9 cellular contexts compared by ENCODE assay signal in the genomic region with DNA sequence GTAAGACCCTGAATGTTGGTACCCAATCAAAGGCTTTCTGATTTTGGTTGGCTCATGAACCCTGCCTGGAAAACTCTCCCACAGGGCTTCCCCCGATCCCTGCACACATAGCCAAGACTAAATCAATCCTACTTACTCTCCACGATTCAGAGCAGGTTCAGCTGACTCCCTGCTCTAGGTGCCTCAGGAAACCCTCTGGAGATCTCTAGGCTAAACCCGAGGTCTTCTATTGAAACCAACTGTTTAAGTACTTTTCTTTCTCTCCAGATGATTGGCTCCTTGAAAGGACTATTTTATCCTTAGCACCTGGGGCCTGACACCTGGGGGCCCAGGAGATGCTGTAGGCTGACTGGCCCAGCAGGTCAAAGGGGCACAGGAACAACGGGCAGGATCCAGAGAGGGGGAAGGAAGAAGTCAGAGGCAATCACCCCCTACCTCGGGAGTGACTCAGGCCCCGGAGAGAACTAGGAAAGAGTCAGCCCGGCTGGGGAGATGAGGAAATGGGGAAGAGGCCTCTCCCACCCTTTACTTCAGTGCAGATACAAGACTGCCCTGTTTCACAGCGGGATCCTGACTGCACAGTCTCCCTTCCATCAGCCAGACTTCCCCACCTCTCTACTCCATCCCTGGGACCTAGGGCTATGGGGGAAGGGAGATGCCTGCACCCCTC. TPM values are rescaled to one million over a fixed set of nuclear protein-coding genes. Genes with fewer than 3 reads are reported as not detected.
DNase-seq lines count a peak whose midpoint lies in the region; ATAC-seq, FAIRE-seq and TF ChIP-seq lines count a peak whose summit lies in the region.
"Had no signal": no experiment of that assay in that cellular context is flagged by ENCODE, and none has a peak within 500 bp of the region (broad histone marks: within the 10 kb centered on the region; RNA-seq: fewer than 3 reads in every experiment).

No MANE protein-coding gene starts in this region.

- FAIRE-seq in GM12891 (lab: Jason Lieb, UNC), result no peak

- H3K27me3 Mint-ChIP-seq in CD4-positive, CD25-positive, alpha-beta regulatory T cell, result no peaks in the 10 kb centered on the region

- H3K4me1 ChIP-seq in CD4-positive, CD25-positive, alpha-beta regulatory T cell (ENCODE audit: control insufficient read depth, insufficient read depth, low read length, poor library complexity, severe bottlenecking), result peaks cover 43% of the 10 kb centered on the region
- peaks cover 0 to 56% (median 23%) of the 10 kb centered on the region in 4 donors for H3K4me1 ChIP-seq in tibial nerve

- H3K4me3 Mint-ChIP-seq in CD4-positive, CD25-positive, alpha-beta regulatory T cell, result peak overlapping the region; percentile 81 to 95 (median 87)

- no peak for ATAC-seq in CD4-positive, CD25-positive, alpha-beta regulatory T cell (ENCODE audit: low read depth in 2 of 2)
- no peak for ATAC-seq in HG03025 (IDR thresholded peaks at IDR 0.05; ENCODE audit: low FRiP score, unreplicated experiment)

- H3K4me3 ChIP-seq in CD4-positive, CD25-positive, alpha-beta regulatory T cell (ENCODE audit: low read depth, low read length), result peak overlapping the region; percentile 83
- peak overlapping the region; percentile 76 for H3K4me3 ChIP-seq in Jurkat, Clone E6-1 (ENCODE audit: low read length)
- H3K4me3 ChIP-seq in tibial nerve, result peak overlapping the region; percentile 70 to 89 (median 76)

- TF ChIP-seq EP300 in tibial nerve (IDR thresholded peaks at IDR 0.05), result no peak

- no peak for DNase-seq in CD4-positive, CD25-positive, alpha-beta regulatory T cell
- DNase-seq in Jurkat, Clone E6-1 (ENCODE audit: low read depth, low spot score), result no peak
- peak; percentile 23 for DNase-seq in amniotic stem cell (lab: John Stamatoyannopoulos, UW)
- peak; percentile 19 for DNase-seq in kidney glomerular epithelial cell (lab: John Stamatoyannopoulos, UW)
- DNase-seq in tibial nerve (ENCODE audit: low spot score in 2 of 2), result no peak
- DNase-seq in middle frontal gyrus (ENCODE audit: extremely low spot score, low spot score), result no peak
- no peak for DNase-seq in GM12891 (ENCODE audit: insufficient read length, low spot score)

- WGBS in tibial nerve, 2 donors, result 2 to 3% methylated on average over 8 of the region's 8 CpGs

- H3K36me3 ChIP-seq in CD4-positive, CD25-positive, alpha-beta regulatory T cell (ENCODE audit: control insufficient read depth, insufficient read depth, low read length), result peaks cover 9% of the 10 kb centered on the region
- peaks cover 0 to 29% (median 0%) of the 10 kb centered on the region in 3 donors for H3K36me3 ChIP-seq in tibial nerve

- no peak for TF ChIP-seq CTCF in tibial nerve (IDR thresholded peaks at IDR 0.05)

- peaks cover 17% of the 10 kb centered on the region for H3K36me3 Mint-ChIP-seq in CD4-positive, CD25-positive, alpha-beta regulatory T cell

- H3K27ac Mint-ChIP-seq in CD4-positive, CD25-positive, alpha-beta regulatory T cell, result peak overlapping the region; percentile 72 to 84 (median 80)

- TF ChIP-seq POLR2A in tibial nerve (IDR thresholded peaks at IDR 0.05) (no peak), GM12891 (IDR thresholded peaks at IDR 0.05; ENCODE audit: low read depth, low read length) (no peak)

- H3K27ac ChIP-seq in CD4-positive, CD25-positive, alpha-beta regulatory T cell (ENCODE audit: insufficient read depth, low read length, poor library complexity, severe bottlenecking), result peak overlapping the region; percentile 72
- H3K27ac ChIP-seq in tibial nerve, result peak overlapping the region in 3 of 4 donors; percentile 79 to 91 (median 88)

- H3K9me3 ChIP-seq in CD4-positive, CD25-positive, alpha-beta regulatory T cell (ENCODE audit: control insufficient read depth in 2 of 2, low read length in 2 of 2), result no peaks in the 10 kb centered on the region
- H3K9me3 ChIP-seq in tibial nerve, result no peaks in the 10 kb centered on the region

- no peaks in the 10 kb centered on the region for H3K9me3 Mint-ChIP-seq in CD4-positive, CD25-positive, alpha-beta regulatory T cell

- H3K4me1 Mint-ChIP-seq in CD4-positive, CD25-positive, alpha-beta regulatory T cell, result peaks cover 6 to 66% (median 46%) of the 10 kb centered on the region in 4 donors

- H3K27me3 ChIP-seq in CD4-positive, CD25-positive, alpha-beta regulatory T cell (ENCODE audit: control insufficient read depth, insufficient read depth, low read length), result no peaks in the 10 kb centered on the region
- no peaks in the 10 kb centered on the region for H3K27me3 ChIP-seq in tibial nerve

TF ChIP-seq in GM12891, 5 proteins besides CTCF, POLR2A, EP300 and RAD21:
- TF ChIP-seq SPI1 (IDR thresholded peaks at IDR 0.05; ENCODE audit: low read depth, low read length) (no peak), POU2F2 (IDR thresholded peaks at IDR 0.05; ENCODE audit: low read depth, low read length) (no peak), PAX5 (IDR thresholded peaks at IDR 0.05; ENCODE audit: insufficient read depth, low read length, severe bottlenecking) (no peak), TAF1 (IDR thresholded peaks at IDR 0.05; ENCODE audit: low read depth, low read length) (no peak)

RNA-seq across cellular contexts. Expression of gene TBC1D10B, which starts 2.0 kb away (rescaled TPM):
- total RNA-seq in CD4-positive, CD25-positive, alpha-beta regulatory T cell, result 32.2 TPM
- 10 to 100 TPM in 1 of 4 donors, 1 to 10 TPM in 3; 7.1 to 11.7 (median 8.2) TPM for polyA plus RNA-seq in CD4-positive, CD25-positive, alpha-beta regulatory T cell
- polyA plus RNA-seq in Jurkat, Clone E6-1 (2012; ENCODE audit: insufficient read depth, insufficient read length), result 43.3 TPM
- 10 to 100 TPM; 25.6 to 52.2 (median 31.1) TPM for total RNA-seq in tibial nerve
- polyA plus RNA-seq in GM12891 (2012; ENCODE audit: low read depth, missing spikeins), result 18.0 TPM

RNA-seq across cellular contexts. Expression of gene MYL11, which starts 6.3 kb away (rescaled TPM):
- total RNA-seq in CD4-positive, CD25-positive, alpha-beta regulatory T cell, result 4.1 TPM
- polyA plus RNA-seq in CD4-positive, CD25-positive, alpha-beta regulatory T cell, result 1 to 10 TPM in 1 of 4 donors, not detected in 3; 1.7 TPM
- polyA plus RNA-seq in Jurkat, Clone E6-1 (2012; ENCODE audit: insufficient read depth, insufficient read length), result not detected
- not detected for total RNA-seq in tibial nerve
- 1.2 TPM for polyA plus RNA-seq in GM12891 (2012; ENCODE audit: low read depth, missing spikeins)
- total RNA-seq: T-helper 1 cell treated with Interleukin-12 subunit alpha and Interleukin-12 subunit beta and Interleukin-4 antibody, amounts not matched to agents 30 ng/mL and 1 ng/mL, for 36 hours had no signal

RNA-seq across cellular contexts. Expression of gene CD2BP2, which starts 13.1 kb away (rescaled TPM):
- 46.7 TPM for total RNA-seq in CD4-positive, CD25-positive, alpha-beta regulatory T cell
- 10 to 100 TPM; 33.5 to 42.1 (median 37.2) TPM for polyA plus RNA-seq in CD4-positive, CD25-positive, alpha-beta regulatory T cell
- polyA plus RNA-seq in Jurkat, Clone E6-1 (2012; ENCODE audit: insufficient read depth, insufficient read length), result 51.6 TPM
- total RNA-seq in tibial nerve, result 10 to 100 TPM; 31.8 to 42.7 (median 36.1) TPM
- polyA plus RNA-seq in GM12891 (2012; ENCODE audit: low read depth, missing spikeins), result 26.4 TPM

RNA-seq across cellular contexts. Expression of gene SEPTIN1, which starts 14.1 kb away (rescaled TPM):
- total RNA-seq in CD4-positive, CD25-positive, alpha-beta regulatory T cell, result 198 TPM
- 100 to 1,000 TPM; 157 to 205 (median 170) TPM for polyA plus RNA-seq in CD4-positive, CD25-positive, alpha-beta regulatory T cell
- 235 TPM for polyA plus RNA-seq in Jurkat, Clone E6-1 (2012; ENCODE audit: insufficient read depth, insufficient read length)
- total RNA-seq in tibial nerve, result 1 to 10 TPM in 3 of 4 donors, not detected in 1; 1.4 to 4.8 (median 3.6) TPM
- 80.3 TPM for polyA plus RNA-seq in GM12891 (2012; ENCODE audit: low read depth, missing spikeins)

RNA-seq across cellular contexts. Expression of gene ZNF48, which starts 27.0 kb away (rescaled TPM):
- 6.0 TPM for total RNA-seq in CD4-positive, CD25-positive, alpha-beta regulatory T cell
- 1 to 10 TPM; 4.5 to 8.0 (median 6.7) TPM for polyA plus RNA-seq in CD4-positive, CD25-positive, alpha-beta regulatory T cell
- polyA plus RNA-seq in Jurkat, Clone E6-1 (2012; ENCODE audit: insufficient read depth, insufficient read length), result 13.1 TPM
- 1 to 10 TPM; 5.5 to 7.5 (median 7.3) TPM for total RNA-seq in tibial nerve
- polyA plus RNA-seq in GM12891 (2012; ENCODE audit: low read depth, missing spikeins), result 3.8 TPM

Comparison
In these comparisons a context has a peak if more than half of its experiments do, and no peak if none do; other contexts are left out.
1. DNase-seq: peak in amniotic stem cell (single experiment) and kidney glomerular epithelial cell (single experiment); none in CD4-positive, CD25-positive, alpha-beta regulatory T cell (0 of 3), Jurkat, Clone E6-1 (single experiment), tibial nerve (0 of 2), middle frontal gyrus (single experiment) and GM12891 (single experiment).
2. Peak in every context shown above with its lines, with median percentiles within 50 percentile points of each other: H3K4me3 ChIP-seq.